Comparison of ENCODE assay signal across 21 cellular contexts in genomic region chr5:39447059-39447458, GRCh38. TPM values are rescaled to one million over a fixed set of nuclear protein-coding genes. Genes with fewer than 3 reads are reported as not detected.
A peak's percentile ranks its signal among the peaks of the same experiment; 100 is the strongest.
DNase-seq lines count a peak whose midpoint lies in the region; ATAC-seq and TF ChIP-seq lines count a peak whose summit lies in the region.
"Had no signal": no experiment of that assay in that cellular context is flagged by ENCODE, and none has a peak within 500 bp of the region (broad histone marks: within the 10 kb centered on the region; RNA-seq: fewer than 3 reads in every experiment).

No MANE protein-coding gene starts in this region.

- H3K9me3 Mint-ChIP-seq in CD14-positive monocyte, result no peaks in the 10 kb centered on the region
- H3K9me3 Mint-ChIP-seq: CD4-positive, alpha-beta T cell; memory B cell; naive thymus-derived CD8-positive, alpha-beta T cell had no signal

- no peaks in the 10 kb centered on the region for H3K9me3 ChIP-seq in mucosa of descending colon
- H3K9me3 ChIP-seq: tibial nerve had no signal

- ATAC-seq in mucosa of descending colon, result peak; percentile 59
- ATAC-seq: naive thymus-derived CD8-positive, alpha-beta T cell; stimulated activated naive CD8-positive, alpha-beta T cell treated with anti-CD3 and anti-CD28 coated beads, Interleukin-15, Interleukin-2, amounts not matched to agents 100 U/mL and 50 U/mL, for 24 hours had no signal

- peak overlapping the region; percentile 9 to 31 for H3K27ac ChIP-seq in coronary artery
- H3K27ac ChIP-seq: parathyroid adenoma had no signal

- peak; percentile 63 for DNase-seq in Caki2 (ENCODE audit: low read depth)
- DNase-seq in LHCN-M2 (ENCODE audit: low read depth), result peak; percentile 91
- DNase-seq in coronary artery (ENCODE audit: low spot score), result no peak
- DNase-seq in mucosa of descending colon, result no peak
- DNase-seq in NOMO-1 treated with dmso at 0.1 percent for 144 hours (lab: John Stamatoyannopoulos, UW; ENCODE audit: unreplicated experiment), result no peak
- DNase-seq in NCI-H446 treated with DMSO at 0.1 percent for 48 hours (lab: John Stamatoyannopoulos, UW), result no peak
- no peak for DNase-seq in GM10248 (ENCODE audit: extremely low spot score)
- no peak for DNase-seq in CD14-positive monocyte (ENCODE audit: low spot score)
- DNase-seq: activated CD4-positive, alpha-beta T cell treated with anti-CD3 and anti-CD28 coated beads for 48 hours; CD4-positive, alpha-beta T cell; dermis blood vessel endothelial cell; HCEC 1CT; islet precursor cell; naive thymus-derived CD8-positive, alpha-beta T cell; NCI-H1417; NCI-H526; stimulated activated CD4-positive, alpha-beta T cell treated with anti-CD3 and anti-CD28 coated beads, Interleukin-1b, Interleukin-23, amount 100 ng/mL, for 48 hours; stimulated activated naive CD8-positive, alpha-beta T cell treated with anti-CD3 and anti-CD28 coated beads, Interleukin-15, Interleukin-2, amounts not matched to agents 100 U/mL and 50 U/mL, for 24 hours had no signal

- in situ Hi-C loops in Caki2 (cut with HindIII; ENCODE audit: low pct_unique_long_range_greater_than_20kb, low sequenced_read_pairs), result no loop called here

- TF ChIP-seq CTCF in coronary artery (IDR thresholded peaks at IDR 0.05), result no peak
- TF ChIP-seq CTCF in mucosa of descending colon (IDR thresholded peaks at IDR 0.05), result no peak
- TF ChIP-seq CTCF in GM10248 (IDR thresholded peaks at IDR 0.05; ENCODE audit: control extremely low read depth, extremely low read depth, low read depth, missing control alignments), result no peak
- no peak for TF ChIP-seq CTCF in CD14-positive monocyte (IDR thresholded peaks at IDR 0.05)

- H3K36me3 Mint-ChIP-seq in CD14-positive monocyte, result no peaks in the 10 kb centered on the region
- H3K36me3 Mint-ChIP-seq: memory B cell; naive thymus-derived CD8-positive, alpha-beta T cell had no signal

- no peaks in the 10 kb centered on the region for H3K36me3 ChIP-seq in mucosa of descending colon (ENCODE audit: low read depth)
- H3K36me3 ChIP-seq: tibial nerve had no signal

- H3K27ac Mint-ChIP-seq in CD14-positive monocyte, result no peak overlapping the region
- H3K27ac Mint-ChIP-seq: CD4-positive, alpha-beta T cell; memory B cell; naive thymus-derived CD8-positive, alpha-beta T cell had no signal

- H3K4me1 Mint-ChIP-seq in CD14-positive monocyte, result peaks cover under 1% of the 10 kb centered on the region
- H3K4me1 Mint-ChIP-seq: memory B cell; naive thymus-derived CD8-positive, alpha-beta T cell had no signal

- no peaks in the 10 kb centered on the region for H3K4me1 ChIP-seq in mucosa of descending colon (ENCODE audit: low read depth)
- H3K4me1 ChIP-seq: parathyroid adenoma had no signal

- CTCF ChIA-PET in GM10248 (lab: Yijun Ruan, JAX), result interaction anchor here (1.3 kb wide), 1 partner anchor 71 kb away, joined by 3 read pairs; no protein-coding TSS in a partner anchor

- no peak overlapping the region for H3K4me3 ChIP-seq in coronary artery
- no peak overlapping the region for H3K4me3 ChIP-seq in mucosa of descending colon
- H3K4me3 ChIP-seq: tibial nerve had no signal

- H3K4me3 Mint-ChIP-seq in CD14-positive monocyte, result no peak overlapping the region
- H3K4me3 Mint-ChIP-seq: CD4-positive, alpha-beta T cell; memory B cell; naive thymus-derived CD8-positive, alpha-beta T cell had no signal

- POLR2A ChIA-PET in GM10248 (lab: Yijun Ruan, JAX), result no interaction called here

- peaks cover 0 to 2% (median 0%) of the 10 kb centered on the region in 3 donors for H3K27me3 Mint-ChIP-seq in CD14-positive monocyte (ENCODE audit: low read depth in 3 of 3)
- H3K27me3 Mint-ChIP-seq: CD4-positive, alpha-beta T cell had no signal

- intact Hi-C loops in mucosa of descending colon (cut with DNase I, micrococcal nuclease), result no loop called here
- intact Hi-C loops in CD14-positive monocyte (cut with micrococcal nuclease), result loop anchor here in 1 of 2 donors (10.0 kb wide), 1 partner anchor 58 kb away; no protein-coding TSS in a partner anchor

RNA-seq across cellular contexts. Expression of gene DAB2, which starts 22.3 kb away (rescaled TPM):
- 0.68 and 2.1 TPM in 2 replicates for total RNA-seq in Caki2 (2014; rRNA removed; shearing (Covaris generic); ENCODE audit: low replicate concordance)
- total RNA-seq in LHCN-M2 (2014; rRNA removed), result 25.0 and 39.7 TPM in 2 replicates
- 92.8 TPM for polyA plus RNA-seq in LHCN-M2 (2012)
- total RNA-seq in mucosa of descending colon, result 10 to 100 TPM; 55.7 to 75.1 (median 65.8) TPM
- 1 to 10 TPM in 1 of 2 donors, under 1 TPM in 1; 0.98 to 3.0 TPM for polyA plus RNA-seq in CD14-positive monocyte

Comparison
In these comparisons a context has a peak if more than half of its experiments do, and no peak if none do; other contexts are left out.
1. DNase-seq: peak in Caki2 (single experiment) and LHCN-M2 (single experiment); none in coronary artery (single experiment), mucosa of descending colon (0 of 3), NOMO-1 treated with dmso at 0.1 percent for 144 hours (single experiment), NCI-H446 treated with DMSO at 0.1 percent for 48 hours (single experiment), GM10248 (single experiment) and CD14-positive monocyte (single experiment).